ENCODE assay signal across 8 cellular contexts in genomic region chr19:34365463-34366401, GRCh38. TPM values are rescaled to one million over a fixed set of nuclear protein-coding genes. Genes with fewer than 3 reads are reported as not detected.
DNase-seq lines count a peak whose midpoint lies in the region; ATAC-seq and TF ChIP-seq lines count a peak whose summit lies in the region.

No MANE protein-coding gene starts in this region.

- no peaks in the 10 kb centered on the region for H3K9me2 ChIP-seq in SU-DHL-6 (replicated peaks; ENCODE audit: insufficient read depth, low read length)

- H3K36me3 ChIP-seq in SU-DHL-6 (ENCODE audit: low read length) (peaks cover 4% of the 10 kb centered on the region; the same call in 1 of the 2 replicates), right lobe of liver (peaks cover 0 to 21% (median 15%) of the 10 kb centered on the region in 4 donors), stomach smooth muscle (ENCODE audit: control insufficient read depth in 2 of 2, insufficient read depth in 2 of 2, low read length in 2 of 2) (peaks cover 23 to 29% of the 10 kb centered on the region in 2 donors)

- H3K4me2 ChIP-seq in SU-DHL-6 (ENCODE audit: low read depth, low read length, poor library complexity, severe bottlenecking), result peak overlapping the region; percentile 74

- TF ChIP-seq CTCF in SU-DHL-6 (IDR thresholded peaks at IDR 0.05; ENCODE audit: insufficient read depth, low read length, poor library complexity, severe bottlenecking) (no peak), dorsolateral prefrontal cortex (IDR thresholded peaks at IDR 0.05 in 54 of 56, conservative IDR thresholded peaks at IDR 0.05 in 2 of 56; ENCODE audit: low read depth in 1 of 56, partially characterized antibody in 56 of 56) (no peak), right lobe of liver (IDR thresholded peaks at IDR 0.05) (no peak)

- no peaks in the 10 kb centered on the region for H4K20me1 ChIP-seq in SU-DHL-6 (ENCODE audit: low read depth, low read length)

- WGBS in right lobe of liver (ENCODE audit: insufficient coverage, low coverage, low lambda C conversion rate, missing lambda C conversion rate), result 8% methylated on average over 21 of the region's 45 CpGs

- H3K9ac ChIP-seq in SU-DHL-6 (ENCODE audit: low read length) (peak overlapping the region; percentile 100), stomach smooth muscle (ENCODE audit: low read length in 2 of 2) (peak overlapping the region; percentile 84 to 91)

- H3K4me1 ChIP-seq in right lobe of liver (peaks cover 0 to 41% (median 19%) of the 10 kb centered on the region in 4 donors), stomach smooth muscle (ENCODE audit: control insufficient read depth, insufficient read depth, low read length) (peaks cover 26% of the 10 kb centered on the region)

- no peaks in the 10 kb centered on the region for H3F3A ChIP-seq in SU-DHL-6 (ENCODE audit: insufficient read depth)

- H3K79me2 ChIP-seq in SU-DHL-6 (ENCODE audit: insufficient read depth, low read length), result peaks cover 31% of the 10 kb centered on the region

- peak overlapping the region; percentile 93 for H2AFZ ChIP-seq in SU-DHL-6 (ENCODE audit: low read depth, low read length, severe bottlenecking)

- ATAC-seq in HG03095 (IDR thresholded peaks at IDR 0.05; ENCODE audit: unreplicated experiment), result peak; percentile 8
- ATAC-seq in right lobe of liver, result peak; percentile 30 to 44 (median 34)

- H3K27ac ChIP-seq in SU-DHL-6 (ENCODE audit: low read depth, low read length) (peak overlapping the region; percentile 52), dorsolateral prefrontal cortex (peak overlapping the region in 56 of 59 donors; percentile 39 to 94 (median 84)), right lobe of liver (peak overlapping the region; percentile 81 to 85 (median 83)), stomach smooth muscle (ENCODE audit: low read length) (peak overlapping the region; percentile 75)

- H3K9me3 ChIP-seq in SU-DHL-6 (ENCODE audit: insufficient read depth, low read length) (no peaks in the 10 kb centered on the region), right lobe of liver (no peaks in the 10 kb centered on the region), stomach smooth muscle (ENCODE audit: control insufficient read depth in 2 of 2, low read length in 2 of 2) (no peaks in the 10 kb centered on the region)

- peak; percentile 73 for DNase-seq in DMS53 (lab: John Stamatoyannopoulos, UW)
- DNase-seq in DMS53 treated with DMSO at 0.1 percent for 48 hours (lab: John Stamatoyannopoulos, UW; ENCODE audit: unreplicated experiment), result no peak
- DNase-seq in dorsolateral prefrontal cortex, result peak in 9 of 10 donors; percentile 29 to 80 (median 62)
- DNase-seq in right lobe of liver, result peak; percentile 73 to 80 (median 75)
- no peak for DNase-seq in NCI-H446 treated with DMSO at 0.1 percent for 48 hours (lab: John Stamatoyannopoulos, UW)

- peak overlapping the region; percentile 96 for H3K4me3 ChIP-seq in SU-DHL-6 (ENCODE audit: insufficient read depth, low read length, poor library complexity, severe bottlenecking)
- H3K4me3 ChIP-seq in dorsolateral prefrontal cortex, result peak overlapping the region; percentile 65 to 99 (median 94)
- peak overlapping the region; percentile 88 to 98 (median 98) for H3K4me3 ChIP-seq in right lobe of liver
- H3K4me3 ChIP-seq in stomach smooth muscle (ENCODE audit: low read length in 2 of 2), result peak overlapping the region; percentile 71 to 87

- no peak for TF ChIP-seq POLR2A in right lobe of liver (IDR thresholded peaks at IDR 0.05)

- no peaks in the 10 kb centered on the region for H3K27me3 ChIP-seq in SU-DHL-6 (ENCODE audit: low read length)
- H3K27me3 ChIP-seq in dorsolateral prefrontal cortex, result no peaks in the 10 kb centered on the region
- no peaks in the 10 kb centered on the region for H3K27me3 ChIP-seq in right lobe of liver
- no peaks in the 10 kb centered on the region for H3K27me3 ChIP-seq in stomach smooth muscle (ENCODE audit: control insufficient read depth in 1 of 2, insufficient read depth in 2 of 2, low read length in 2 of 2)

- intact Hi-C loops in dorsolateral prefrontal cortex (cut with DNase I), result loop anchor here (2.0 to 5.0 kb wide), 2 partner anchors 39 to 62 kb away; partner anchors contain the start of genes PDCD2L (in 1 of the 2) and UBA2 (in 1 of the 2)
- intact Hi-C loops in right lobe of liver (cut with DNase I), result no loop called here

RNA-seq across cellular contexts. Expression of gene GPI, which starts 0.7 kb away (rescaled TPM):
- total RNA-seq in dorsolateral prefrontal cortex, result 100 to 1,000 TPM; 264 to 683 (median 537) TPM
- 100 to 1,000 TPM; 163 to 364 (median 256) TPM for total RNA-seq in right lobe of liver

RNA-seq across cellular contexts. Expression of gene PDCD2L, which starts 38.5 kb away (rescaled TPM):
- total RNA-seq in dorsolateral prefrontal cortex (10 to 100 TPM in 94 of 120 experiments, 1 to 10 TPM in 26; 5.0 to 24.8 (median 12.6) TPM), right lobe of liver (10 to 100 TPM in 2 of 6 experiments, 1 to 10 TPM in 4; 3.0 to 13.4 (median 4.5) TPM)

Comparison
In these comparisons a context has a peak if more than half of its experiments do, and no peak if none do; other contexts are left out.
1. DNase-seq: peak in DMS53 (single experiment), dorsolateral prefrontal cortex (9 of 10) and right lobe of liver (3 of 3); none in DMS53 treated with DMSO at 0.1 percent for 48 hours (single experiment) and NCI-H446 treated with DMSO at 0.1 percent for 48 hours (single experiment).
2. intact Hi-C loops: an anchor here in dorsolateral prefrontal cortex (2.0 to 5.0 kb wide); none called in right lobe of liver.
3. Peak in every context shown above with its lines, with median percentiles within 50 percentile points of each other: H3K27ac ChIP-seq and H3K4me3 ChIP-seq.